Comparison of ENCODE assay signal across 27 cellular contexts in the genomic region with DNA sequence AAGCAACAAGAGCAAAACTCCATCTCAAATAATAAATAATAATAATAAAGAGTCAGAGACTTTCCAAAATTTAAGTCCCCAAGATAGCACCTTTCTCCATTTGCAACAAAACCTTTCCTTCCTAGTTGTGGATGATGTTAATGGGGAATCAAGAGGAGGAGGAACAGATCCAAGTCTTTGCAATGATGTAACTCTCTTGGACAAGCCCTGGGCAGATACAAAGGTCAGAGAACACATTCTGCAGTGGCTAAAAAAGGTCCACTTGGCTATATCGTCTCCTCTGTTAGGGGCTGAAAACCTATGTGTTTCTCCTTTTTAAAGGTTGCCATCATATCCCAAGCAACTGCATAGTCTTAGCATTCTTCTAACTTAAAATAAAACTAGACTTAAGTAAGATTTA.
"Had no signal": no experiment of that assay in that cellular context is flagged by ENCODE, and none has a peak within 500 bp of the region (broad histone marks: within the 10 kb centered on the region; RNA-seq: fewer than 3 reads in every experiment).

No MANE protein-coding gene starts in this region.

- H3K27me3 ChIP-seq: stomach, suprapubic skin, testis, thyroid gland, tibial artery, tibial nerve, transverse colon, upper lobe of left lung, upper lobe of right lung, uterus, vagina had no signal

- H3K4me3 ChIP-seq: stomach, suprapubic skin, testis, thoracic aorta, thyroid gland, tibial artery, tibial nerve, transverse colon, upper lobe of left lung, upper lobe of right lung, uterus, vagina had no signal

- ATAC-seq: stimulated activated effector memory CD8-positive, alpha-beta T cell treated with anti-CD3 and anti-CD28 coated beads, Interleukin-12 subunit alpha, Interleukin-12 subunit beta, amount 100 ng/mL, for 72 hours; stimulated activated memory B cell treated with anti-CD40 and anti-IgM and Interleukin-4, amounts not matched to agents 10 μg/mL and 1 μg/mL and 100 μg/mL, for 72 hours; stimulated activated naive B cell treated with anti-CD40 and anti-IgM and Interleukin-4, amounts not matched to agents 10 μg/mL and 1 μg/mL and 100 μg/mL, for 72 hours; stimulated activated naive CD8-positive, alpha-beta T cell treated with anti-CD3 and anti-CD28 coated beads, Interleukin-15, amount 100 ng/mL, for 72 hours; stimulated activated naive CD8-positive, alpha-beta T cell treated with anti-CD3 and anti-CD28 coated beads, Interleukin-15, Interleukin-2, amounts not matched to agents 100 U/mL and 50 U/mL, for 24 hours; upper lobe of right lung had no signal

- H3K4me1 ChIP-seq: stomach, suprapubic skin, testis, thyroid gland, tibial artery, tibial nerve, transverse colon, upper lobe of left lung, upper lobe of right lung, uterus, vagina had no signal

- H3K27ac ChIP-seq: stomach, suprapubic skin, testis, thoracic aorta, thyroid gland, tibial artery, tibial nerve, transverse colon, upper lobe of left lung, upper lobe of right lung, uterus, vagina had no signal

- DNase-seq: stimulated activated CD4-positive, alpha-beta T cell treated with anti-CD3 and anti-CD28 coated beads, Interleukin-2, amount 100 ng/mL, for 48 hours; stimulated activated CD4-positive, alpha-beta T cell treated with anti-CD3 and anti-CD28 coated beads, Interleukin-4, amount 100 ng/mL, for 1 hour; stimulated activated CD4-positive, alpha-beta T cell treated with anti-CD3 and anti-CD28 coated beads, Interleukin-4, amount 100 ng/mL, for 24 hours; stimulated activated CD4-positive, alpha-beta T cell treated with anti-CD3 and anti-CD28 coated beads, Interleukin-4, amount 100 ng/mL, for 4 hours; stimulated activated CD8-positive, alpha-beta memory T cell treated with anti-CD3 and anti-CD28 coated beads, Interleukin-4, amount 100 ng/mL, for 48 hours; stimulated activated naive B cell treated with anti-CD40 and anti-IgM and Interleukin-4, amounts not matched to agents 10 μg/mL and 1 μg/mL and 100 μg/mL, for 72 hours; stimulated activated naive CD4-positive, alpha-beta T cell; stimulated activated naive CD4-positive, alpha-beta T cell treated with Interleukin-2 at 50 U/mL for 16 hours; stimulated activated naive CD8-positive, alpha-beta T cell treated with anti-CD3 and anti-CD28 coated beads, Interleukin-15, amount 100 ng/mL, for 72 hours; stimulated activated naive CD8-positive, alpha-beta T cell treated with anti-CD3 and anti-CD28 coated beads, Interleukin-15, Interleukin-2, amounts not matched to agents 100 U/mL and 50 U/mL, for 24 hours; stomach; substantia nigra; testis; thyroid gland; tibial artery; transverse colon; trophoblast cell; upper lobe of left lung; upper lobe of right lung; uterus had no signal

- FAIRE-seq: urothelium cell line had no signal

- H3K36me3 ChIP-seq: stomach, suprapubic skin, thoracic aorta, thyroid gland, tibial artery, tibial nerve, transverse colon, upper lobe of left lung, upper lobe of right lung, uterus, vagina had no signal

- H3K9me3 ChIP-seq: stomach, suprapubic skin, testis, thoracic aorta, thyroid gland, tibial artery, tibial nerve, transverse colon, upper lobe of left lung, upper lobe of right lung, uterus, vagina had no signal
